ENCODE assay signal across 23 cellular contexts in the genomic region with DNA sequence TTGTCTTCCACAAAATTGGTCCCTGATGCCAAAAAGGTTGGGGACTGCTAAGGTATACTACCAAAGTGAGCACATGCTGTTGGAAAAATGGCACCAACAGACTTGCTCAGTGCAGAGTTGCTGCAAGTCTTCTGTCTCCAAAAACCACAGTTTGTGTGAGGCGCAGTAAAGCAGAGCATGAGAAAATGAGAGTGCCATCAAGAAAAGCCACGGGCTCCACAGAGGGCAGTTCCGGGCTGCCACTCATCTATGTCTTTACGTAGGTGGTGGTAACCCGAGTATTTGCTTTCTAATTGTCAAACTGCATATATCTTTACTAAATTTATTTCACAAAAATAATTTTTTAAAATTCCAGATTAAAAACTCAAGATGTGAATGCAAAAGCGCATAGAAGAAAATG.
DNase-seq lines count a peak whose midpoint lies in the region; ATAC-seq and TF ChIP-seq lines count a peak whose summit lies in the region.
"Had no signal": no experiment of that assay in that cellular context is flagged by ENCODE, and none has a peak within 500 bp of the region (broad histone marks: within the 10 kb centered on the region; RNA-seq: fewer than 3 reads in every experiment).

No MANE protein-coding gene starts in this region.

- H3K4me1 ChIP-seq in stomach = peaks cover 0 to 4% (median 0%) of the 10 kb centered on the region in 4 donors
- H3K4me1 ChIP-seq: foreskin keratinocyte, left ventricle myocardium inferior, pancreas had no signal

- no peaks in the 10 kb centered on the region for H3K27me3 ChIP-seq in stomach
- H3K27me3 ChIP-seq: foreskin keratinocyte, pancreas had no signal

- no peak overlapping the region for H3K4me3 Mint-ChIP-seq in stimulated activated naive B cell treated with anti-CD40 and anti-IgM and Interleukin-4, amounts not matched to agents 10 μg/mL and 1 μg/mL and 100 μg/mL, for 72 hours
- H3K4me3 Mint-ChIP-seq: activated CD4-positive, alpha-beta memory T cell treated with anti-CD3 and anti-CD28 coated beads, Interleukin-2, amount 10 ng/mL, durations not matched to agents 7 days and 5 days; activated naive CD8-positive, alpha-beta T cell treated with anti-CD3 and anti-CD28 coated beads, Interleukin-2, amount 50 U/mL, for 24 hours; CD4-positive, CD25-positive, alpha-beta regulatory T cell; mesothelial cell of epicardium; naive thymus-derived CD8-positive, alpha-beta T cell had no signal

- H3K9me3 Mint-ChIP-seq in stimulated activated naive B cell treated with anti-CD40 and anti-IgM and Interleukin-4, amounts not matched to agents 10 μg/mL and 1 μg/mL and 100 μg/mL, for 72 hours = no peaks in the 10 kb centered on the region
- H3K9me3 Mint-ChIP-seq: activated CD4-positive, alpha-beta memory T cell treated with anti-CD3 and anti-CD28 coated beads, Interleukin-2, amount 10 ng/mL, durations not matched to agents 7 days and 5 days; activated naive CD8-positive, alpha-beta T cell treated with anti-CD3 and anti-CD28 coated beads, Interleukin-2, amount 50 U/mL, for 24 hours; CD4-positive, CD25-positive, alpha-beta regulatory T cell; mesothelial cell of epicardium; naive thymus-derived CD8-positive, alpha-beta T cell had no signal

- ATAC-seq in GM18520 (IDR thresholded peaks at IDR 0.05; ENCODE audit: unreplicated experiment) = peak; percentile 40
- peak; percentile 78 for ATAC-seq in GM21717 (IDR thresholded peaks at IDR 0.05; ENCODE audit: unreplicated experiment)
- peak; percentile 77 for ATAC-seq in HG03108 (IDR thresholded peaks at IDR 0.05; ENCODE audit: unreplicated experiment)
- ATAC-seq in stimulated activated naive B cell treated with anti-CD40 and anti-IgM and Interleukin-4, amounts not matched to agents 10 μg/mL and 1 μg/mL and 100 μg/mL, for 72 hours (replicated peaks) = peak; percentile 50 to 89
- ATAC-seq in HG03097 (IDR thresholded peaks at IDR 0.05; ENCODE audit: low FRiP score, unreplicated experiment) = no peak
- ATAC-seq: activated CD4-positive, CD25-positive, alpha-beta regulatory T cell treated with anti-CD3 and anti-CD28 coated beads, Interleukin-2, amount 50 U/mL, for 24 hours; activated naive CD8-positive, alpha-beta T cell treated with anti-CD3 and anti-CD28 coated beads, Interleukin-2, amount 50 U/mL, for 24 hours; foreskin keratinocyte; naive thymus-derived CD8-positive, alpha-beta T cell; pancreas had no signal

- peaks cover 9 to 70% (median 53%) of the 10 kb centered on the region in 4 donors for H3K36me3 ChIP-seq in stomach
- H3K36me3 ChIP-seq: pancreas had no signal

- H3K36me3 Mint-ChIP-seq in stimulated activated naive B cell treated with anti-CD40 and anti-IgM and Interleukin-4, amounts not matched to agents 10 μg/mL and 1 μg/mL and 100 μg/mL, for 72 hours = peaks cover 53 to 63% of the 10 kb centered on the region in 2 donors

- no peak for TF ChIP-seq EP300 in stomach (IDR thresholded peaks at IDR 0.05)

- H3K9me3 ChIP-seq in stomach = no peaks in the 10 kb centered on the region
- H3K9me3 ChIP-seq: left ventricle myocardium inferior, pancreas had no signal

- TF ChIP-seq POLR2A in stomach (IDR thresholded peaks at IDR 0.05) = no peak

- H3K27ac ChIP-seq in stomach = no peak overlapping the region
- H3K27ac ChIP-seq: foreskin keratinocyte, GM23248, left ventricle myocardium inferior, pancreas had no signal

- no peak overlapping the region for H3K27ac Mint-ChIP-seq in stimulated activated naive B cell treated with anti-CD40 and anti-IgM and Interleukin-4, amounts not matched to agents 10 μg/mL and 1 μg/mL and 100 μg/mL, for 72 hours
- H3K27ac Mint-ChIP-seq: activated CD4-positive, alpha-beta memory T cell treated with anti-CD3 and anti-CD28 coated beads, Interleukin-2, amount 10 ng/mL, durations not matched to agents 7 days and 5 days; activated naive CD8-positive, alpha-beta T cell treated with anti-CD3 and anti-CD28 coated beads, Interleukin-2, amount 50 U/mL, for 24 hours; CD4-positive, CD25-positive, alpha-beta regulatory T cell; mesothelial cell of epicardium had no signal

- no peak for TF ChIP-seq CTCF in stomach (IDR thresholded peaks at IDR 0.05)

- H3K4me1 Mint-ChIP-seq in stimulated activated naive B cell treated with anti-CD40 and anti-IgM and Interleukin-4, amounts not matched to agents 10 μg/mL and 1 μg/mL and 100 μg/mL, for 72 hours = peaks cover 0 to 21% of the 10 kb centered on the region in 2 donors
- H3K4me1 Mint-ChIP-seq: activated CD4-positive, alpha-beta memory T cell treated with anti-CD3 and anti-CD28 coated beads, Interleukin-2, amount 10 ng/mL, durations not matched to agents 7 days and 5 days; activated naive CD8-positive, alpha-beta T cell treated with anti-CD3 and anti-CD28 coated beads, Interleukin-2, amount 50 U/mL, for 24 hours; CD4-positive, CD25-positive, alpha-beta regulatory T cell; mesothelial cell of epicardium had no signal

- H3K4me3 ChIP-seq in stomach = no peak overlapping the region
- H3K4me3 ChIP-seq: GM23248, left ventricle myocardium inferior, pancreas had no signal

- WGBS in stomach, 5 donors = 87 to 96% (median 89%) methylated on average over 6 of the region's 6 CpGs

- no peaks in the 10 kb centered on the region for H3K27me3 Mint-ChIP-seq in stimulated activated naive B cell treated with anti-CD40 and anti-IgM and Interleukin-4, amounts not matched to agents 10 μg/mL and 1 μg/mL and 100 μg/mL, for 72 hours
- H3K27me3 Mint-ChIP-seq: activated CD4-positive, alpha-beta memory T cell treated with anti-CD3 and anti-CD28 coated beads, Interleukin-2, amount 10 ng/mL, durations not matched to agents 7 days and 5 days; activated naive CD8-positive, alpha-beta T cell treated with anti-CD3 and anti-CD28 coated beads, Interleukin-2, amount 50 U/mL, for 24 hours; CD4-positive, CD25-positive, alpha-beta regulatory T cell; naive thymus-derived CD8-positive, alpha-beta T cell had no signal

- intact Hi-C loops in stomach (cut with DNase I; ENCODE audit: low total_unique reads) = no loop called here

- DNase-seq in stimulated activated naive B cell treated with anti-CD40 and anti-IgM and Interleukin-4, amounts not matched to agents 10 μg/mL and 1 μg/mL and 100 μg/mL, for 72 hours = peak; percentile 9
- DNase-seq in stomach (no peak), kidney glomerular epithelial cell (lab: John Stamatoyannopoulos, UW) (no peak)
- DNase-seq: activated CD4-positive, alpha-beta memory T cell treated with anti-CD3 and anti-CD28 coated beads, Interleukin-2, amount 10 ng/mL, durations not matched to agents 7 days and 5 days; activated effector memory CD4-positive, alpha-beta T cell treated with Interleukin-2 at 50 U/mL for 16 hours; activated naive CD8-positive, alpha-beta T cell treated with anti-CD3 and anti-CD28 coated beads, Interleukin-2, amount 50 U/mL, for 24 hours; CD4-positive, CD25-positive, alpha-beta regulatory T cell; cerebellar nuclear complex; foreskin keratinocyte; GM23248; hippocampal formation; Kasumi-1; left ventricle myocardium inferior; naive thymus-derived CD8-positive, alpha-beta T cell; NCI-H1092; NCI-H1930; pancreas had no signal
